Comparison of ENCODE assay signal across 21 cellular contexts in genomic region chr11:70247042-70247709, GRCh38. TPM values are rescaled to one million over a fixed set of nuclear protein-coding genes. Genes with fewer than 3 reads are reported as not detected.
DNase-seq lines count a peak whose midpoint lies in the region; ATAC-seq and TF ChIP-seq lines count a peak whose summit lies in the region.
"Had no signal": no experiment of that assay in that cellular context is flagged by ENCODE, and none has a peak within 500 bp of the region (broad histone marks: within the 10 kb centered on the region; RNA-seq: fewer than 3 reads in every experiment).

No MANE protein-coding gene starts in this region.

- BruUV-seq in MCF 10A (replicated peaks; lab: Mats Ljungman, UMichigan), result no TSS peak

- H3K4me1 ChIP-seq in osteoblast (ENCODE audit: insufficient read depth, low read length) (peaks cover 39% of the 10 kb centered on the region), trophoblast cell (ENCODE audit: control insufficient read depth in 1 of 2, insufficient read depth in 2 of 2, low read length in 2 of 2) (peaks cover 17 to 20% of the 10 kb centered on the region in 2 experiments)
- H3K4me1 ChIP-seq: parathyroid adenoma, Peyer's patch had no signal

- H3K27me3 ChIP-seq in osteoblast (ENCODE audit: insufficient read depth, low read length) (peaks cover 3% of the 10 kb centered on the region), trophoblast cell (ENCODE audit: insufficient read depth, low read length) (no peaks in the 10 kb centered on the region)
- H3K27me3 ChIP-seq: BLaER1, Peyer's patch had no signal

- peaks cover 7% of the 10 kb centered on the region for H3K4me1 Mint-ChIP-seq in activated naive CD4-positive, alpha-beta T cell treated with anti-CD3 and anti-CD28 coated beads for 36 hours (ENCODE audit: low read depth)
- no peaks in the 10 kb centered on the region for H3K4me1 Mint-ChIP-seq in activated naive CD4-positive, alpha-beta T cell treated with anti-CD3 and anti-CD28 coated beads, Interleukin-2, amount 10 ng/mL, durations not matched to agents 7 days and 5 days
- peaks cover 45% of the 10 kb centered on the region for H3K4me1 Mint-ChIP-seq in MCF 10A (ENCODE audit: insufficient read depth, unreplicated experiment)
- H3K4me1 Mint-ChIP-seq: activated CD4-positive, alpha-beta T cell treated with anti-CD3 and anti-CD28 coated beads, Interleukin-2, amount 10 ng/mL, durations not matched to agents 24 days and 14 days had no signal

- H3K14ac ChIP-seq in trophoblast cell (ENCODE audit: low read length), result no peak overlapping the region

- no peak overlapping the region for H4K91ac ChIP-seq in trophoblast cell (ENCODE audit: low read depth, low read length)

- TF ChIP-seq CTCF in MCF 10A (IDR thresholded peaks at IDR 0.05; ENCODE audit: unreplicated experiment) (no peak), osteoblast (IDR thresholded peaks at IDR 0.05; ENCODE audit: extremely low read depth, low read depth, low read length) (no peak)

- POLR2A ChIA-PET in MCF 10A (lab: Yijun Ruan, JAX), result interaction anchor here (0.7 to 1.6 kb wide), 7 partner anchors 9 to 571 kb away, joined by 3 to 5 read pairs (median 3); partner anchors contain the start of gene PPFIA1

- H3K36me3 ChIP-seq in osteoblast (ENCODE audit: insufficient read depth, low read length) (no peaks in the 10 kb centered on the region), trophoblast cell (ENCODE audit: control insufficient read depth in 1 of 2, insufficient read depth in 2 of 2, low read length in 2 of 2) (no peaks in the 10 kb centered on the region)
- H3K36me3 ChIP-seq: BLaER1, Peyer's patch had no signal

- DNase-seq in activated naive CD4-positive, alpha-beta T cell treated with anti-CD3 and anti-CD28 coated beads for 36 hours, result peak; percentile 19
- DNase-seq in activated naive CD4-positive, alpha-beta T cell treated with anti-CD3 and anti-CD28 coated beads, Interleukin-2, amount 10 ng/mL, durations not matched to agents 7 days and 5 days, result no peak
- DNase-seq in MV-4-11 (lab: John Stamatoyannopoulos, UW) (peak; percentile 6), MCF 10A (ENCODE audit: unreplicated experiment) (peak; percentile 54), osteoblast (ENCODE audit: insufficient read length, low spot score, missing footprints) (peak; percentile 74), trophoblast cell (no peak), NCI-H524 treated with DMSO at 0.1 percent for 48 hours (lab: John Stamatoyannopoulos, UW) (no peak)
- DNase-seq: activated CD4-positive, alpha-beta T cell treated with anti-CD3 and anti-CD28 coated beads, Interleukin-2, amount 10 ng/mL, durations not matched to agents 24 days and 14 days; activated CD8-positive, alpha-beta memory T cell treated with anti-CD3 and anti-CD28 coated beads, Interleukin-2, amount 50 U/mL, for 4 hours; activated gamma-delta T cell treated with Interleukin-2 at 50 U/mL for 16 hours; central memory CD4-positive, alpha-beta T cell; GOT3; natural killer cell; NCI-H1105 treated with DMSO at 0.1 percent for 48 hours; NCI-H2081; Peyer's patch; stimulated activated CD4-positive, alpha-beta T cell treated with anti-CD3 and anti-CD28 coated beads, Interleukin-15, amount 100 ng/mL, for 24 hours had no signal

- H2BK5ac ChIP-seq in trophoblast cell (ENCODE audit: low read depth, low read length, poor library complexity), result no peak overlapping the region

- intact Hi-C loops in activated naive CD4-positive, alpha-beta T cell treated with anti-CD3 and anti-CD28 coated beads for 36 hours (cut with micrococcal nuclease), result no loop called here
- intact Hi-C loops in MCF 10A (cut with micrococcal nuclease), result no loop called here

- peaks cover 3% of the 10 kb centered on the region for H3K79me1 ChIP-seq in trophoblast cell (ENCODE audit: low read length)

- no peak overlapping the region for H3K27ac ChIP-seq in osteoblast (ENCODE audit: low read depth, low read length)
- H3K27ac ChIP-seq in trophoblast cell (ENCODE audit: low read depth, low read length), result no peak overlapping the region
- H3K27ac ChIP-seq: BLaER1, parathyroid adenoma, Peyer's patch had no signal

- no peak overlapping the region for H3K18ac ChIP-seq in trophoblast cell (ENCODE audit: low read length)

- H3K9me3 ChIP-seq in osteoblast (ENCODE audit: low read depth, low read length), result no peaks in the 10 kb centered on the region
- H3K9me3 ChIP-seq in trophoblast cell (ENCODE audit: insufficient read depth, low read depth, low read length), result no peaks in the 10 kb centered on the region
- H3K9me3 ChIP-seq: BLaER1, Peyer's patch had no signal

- H4K20me1 ChIP-seq in osteoblast (ENCODE audit: insufficient read depth, low read length), result no peaks in the 10 kb centered on the region
- H4K20me1 ChIP-seq: BLaER1 had no signal

- no peak overlapping the region for H3K4me3 Mint-ChIP-seq in activated naive CD4-positive, alpha-beta T cell treated with anti-CD3 and anti-CD28 coated beads for 36 hours
- no peak overlapping the region for H3K4me3 Mint-ChIP-seq in activated naive CD4-positive, alpha-beta T cell treated with anti-CD3 and anti-CD28 coated beads, Interleukin-2, amount 10 ng/mL, durations not matched to agents 7 days and 5 days
- no peak overlapping the region for H3K4me3 Mint-ChIP-seq in MCF 10A (ENCODE audit: unreplicated experiment)
- H3K4me3 Mint-ChIP-seq: activated CD4-positive, alpha-beta T cell treated with anti-CD3 and anti-CD28 coated beads, Interleukin-2, amount 10 ng/mL, durations not matched to agents 24 days and 14 days; natural killer cell; T-helper 1 cell treated with Interleukin-12 subunit alpha and Interleukin-12 subunit beta and Interleukin-4 antibody, amounts not matched to agents 30 μg/mL and 1 μg/mL, for 36 hours had no signal

- H3K23ac ChIP-seq in trophoblast cell (ENCODE audit: low read length), result no peak overlapping the region

- H3K4me2 ChIP-seq in osteoblast (ENCODE audit: insufficient read depth, low read length), result peak overlapping the region; percentile 7
- H3K4me2 ChIP-seq in trophoblast cell (ENCODE audit: low read length), result no peak overlapping the region
- H3K4me2 ChIP-seq: BLaER1 had no signal

- no peak overlapping the region for H2BK120ac ChIP-seq in trophoblast cell (ENCODE audit: insufficient read depth, low read length, poor library complexity)

- WGBS in trophoblast cell (ENCODE audit: extremely low coverage, insufficient coverage, insufficient read length), result no CpG with 5 or more reads among the region's 8 CpGs

- H3K36me3 Mint-ChIP-seq in activated naive CD4-positive, alpha-beta T cell treated with anti-CD3 and anti-CD28 coated beads for 36 hours (ENCODE audit: low read depth), result no peaks in the 10 kb centered on the region
- no peaks in the 10 kb centered on the region for H3K36me3 Mint-ChIP-seq in activated naive CD4-positive, alpha-beta T cell treated with anti-CD3 and anti-CD28 coated beads, Interleukin-2, amount 10 ng/mL, durations not matched to agents 7 days and 5 days
- H3K36me3 Mint-ChIP-seq in MCF 10A (ENCODE audit: insufficient read depth, unreplicated experiment), result peaks cover 7% of the 10 kb centered on the region
- H3K36me3 Mint-ChIP-seq: natural killer cell had no signal

- H3K27me3 Mint-ChIP-seq in activated naive CD4-positive, alpha-beta T cell treated with anti-CD3 and anti-CD28 coated beads for 36 hours (ENCODE audit: low read depth), result no peaks in the 10 kb centered on the region
- H3K27me3 Mint-ChIP-seq in activated naive CD4-positive, alpha-beta T cell treated with anti-CD3 and anti-CD28 coated beads, Interleukin-2, amount 10 ng/mL, durations not matched to agents 7 days and 5 days, result peaks cover 4% of the 10 kb centered on the region
- no peaks in the 10 kb centered on the region for H3K27me3 Mint-ChIP-seq in MCF 10A (ENCODE audit: insufficient read depth, unreplicated experiment)
- H3K27me3 Mint-ChIP-seq: activated CD4-positive, alpha-beta T cell treated with anti-CD3 and anti-CD28 coated beads, Interleukin-2, amount 10 ng/mL, durations not matched to agents 24 days and 14 days had no signal

- H2AK5ac ChIP-seq in trophoblast cell (ENCODE audit: low read length), result no peak overlapping the region

- H3K4me3 ChIP-seq in osteoblast (ENCODE audit: insufficient read depth, low read length), result no peak overlapping the region
- no peak overlapping the region for H3K4me3 ChIP-seq in trophoblast cell (ENCODE audit: low read depth, low read length)
- H3K4me3 ChIP-seq: BLaER1, Peyer's patch had no signal

- no peak for ATAC-seq in HG03469 (IDR thresholded peaks at IDR 0.05; ENCODE audit: unreplicated experiment)
- ATAC-seq: natural killer cell had no signal

- H3K27ac Mint-ChIP-seq in activated naive CD4-positive, alpha-beta T cell treated with anti-CD3 and anti-CD28 coated beads for 36 hours, result no peak overlapping the region
- no peak overlapping the region for H3K27ac Mint-ChIP-seq in activated naive CD4-positive, alpha-beta T cell treated with anti-CD3 and anti-CD28 coated beads, Interleukin-2, amount 10 ng/mL, durations not matched to agents 7 days and 5 days
- H3K27ac Mint-ChIP-seq in MCF 10A (ENCODE audit: low read depth, unreplicated experiment), result peak overlapping the region; percentile 8
- H3K27ac Mint-ChIP-seq: activated CD4-positive, alpha-beta T cell treated with anti-CD3 and anti-CD28 coated beads, Interleukin-2, amount 10 ng/mL, durations not matched to agents 24 days and 14 days; natural killer cell; T-helper 1 cell treated with Interleukin-12 subunit alpha and Interleukin-12 subunit beta and Interleukin-4 antibody, amounts not matched to agents 30 μg/mL and 1 μg/mL, for 36 hours had no signal

- CTCF ChIA-PET in activated naive CD4-positive, alpha-beta T cell treated with anti-CD3 and anti-CD28 coated beads for 36 hours (lab: Charles Lee), result no interaction called here
- CTCF ChIA-PET in activated naive CD4-positive, alpha-beta T cell treated with anti-CD3 and anti-CD28 coated beads, Interleukin-2, amount 10 ng/mL, durations not matched to agents 7 days and 5 days (lab: Charles Lee), result no interaction called here
- CTCF ChIA-PET in MCF 10A (lab: Yijun Ruan, JAX), result interaction anchor here (0.6 to 0.9 kb wide), 4 partner anchors 17 to 153 kb away, joined by 3 to 4 read pairs (median 3); no protein-coding TSS in a partner anchor

- H4K12ac ChIP-seq in trophoblast cell (ENCODE audit: low read depth, low read length), result no peak overlapping the region

- H2AFZ ChIP-seq in osteoblast (ENCODE audit: low read length) (no peak overlapping the region), trophoblast cell (ENCODE audit: insufficient read depth, low read length, poor library complexity) (no peak overlapping the region)
- H2AFZ ChIP-seq: parathyroid adenoma had no signal

- H3K9me3 Mint-ChIP-seq in activated naive CD4-positive, alpha-beta T cell treated with anti-CD3 and anti-CD28 coated beads for 36 hours, result peaks cover 3% of the 10 kb centered on the region
- no peaks in the 10 kb centered on the region for H3K9me3 Mint-ChIP-seq in activated naive CD4-positive, alpha-beta T cell treated with anti-CD3 and anti-CD28 coated beads, Interleukin-2, amount 10 ng/mL, durations not matched to agents 7 days and 5 days
- peaks cover 7% of the 10 kb centered on the region for H3K9me3 Mint-ChIP-seq in MCF 10A (ENCODE audit: unreplicated experiment)
- H3K9me3 Mint-ChIP-seq: natural killer cell had no signal

- no peak overlapping the region for H4K8ac ChIP-seq in trophoblast cell (ENCODE audit: low read depth, low read length)

- H3K79me2 ChIP-seq in osteoblast (ENCODE audit: insufficient read depth, low read length) (no peaks in the 10 kb centered on the region), trophoblast cell (ENCODE audit: control insufficient read depth, insufficient read depth, low read length, poor library complexity) (no peaks in the 10 kb centered on the region)
- H3K79me2 ChIP-seq: parathyroid adenoma had no signal

- H2BK12ac ChIP-seq in trophoblast cell (ENCODE audit: low read length), result no peak overlapping the region

- H3K4ac ChIP-seq in trophoblast cell (ENCODE audit: low read depth, low read length), result no peak overlapping the region

- no peak overlapping the region for H3K9ac ChIP-seq in trophoblast cell (ENCODE audit: low read length)
- H3K9ac ChIP-seq: BLaER1, parathyroid adenoma had no signal

RNA-seq across cellular contexts. Expression of gene PPFIA1, which starts 23.3 kb away (rescaled TPM):
- 10 to 100 TPM; 15.9 to 21.7 TPM for total RNA-seq in activated naive CD4-positive, alpha-beta T cell treated with anti-CD3 and anti-CD28 coated beads for 36 hours
- total RNA-seq in MCF 10A (2022), result 78.4 and 78.8 TPM in 2 replicates
- total RNA-seq in osteoblast, result 93.7 and 110 TPM in 2 replicates
- 73.0 TPM in 2 replicates for polyA plus RNA-seq in trophoblast cell (2013)

RNA-seq across cellular contexts. Expression of gene FADD, which starts 44.1 kb away (rescaled TPM):
- 10 to 100 TPM; 23.6 to 24.4 TPM for total RNA-seq in activated naive CD4-positive, alpha-beta T cell treated with anti-CD3 and anti-CD28 coated beads for 36 hours
- 37.1 and 44.1 TPM in 2 replicates for total RNA-seq in MCF 10A (2022)
- 52.2 and 53.2 TPM in 2 replicates for total RNA-seq in osteoblast
- 20.0 and 20.1 TPM in 2 replicates for polyA plus RNA-seq in trophoblast cell (2013)

Comparison
In these comparisons a context has a peak if more than half of its experiments do, and no peak if none do; other contexts are left out.
1. DNase-seq: peak in activated naive CD4-positive, alpha-beta T cell treated with anti-CD3 and anti-CD28 coated beads for 36 hours (single experiment), MV-4-11 (single experiment), MCF 10A (single experiment) and osteoblast (single experiment); none in activated naive CD4-positive, alpha-beta T cell treated with anti-CD3 and anti-CD28 coated beads, Interleukin-2, amount 10 ng/mL, durations not matched to agents 7 days and 5 days (single experiment), trophoblast cell (0 of 2) and NCI-H524 treated with DMSO at 0.1 percent for 48 hours (single experiment).